In genomic region chr5:179234563-179235135, GRCh38 we compare ENCODE assay signal across 29 cellular contexts.
A peak's percentile ranks its signal among the peaks of the same experiment; 100 is the strongest.
DNase-seq lines count a peak whose midpoint lies in the region; ATAC-seq, FAIRE-seq and TF ChIP-seq lines count a peak whose summit lies in the region.
"Had no signal": no experiment of that assay in that cellular context is flagged by ENCODE, and none has a peak within 500 bp of the region (broad histone marks: within the 10 kb centered on the region; RNA-seq: fewer than 3 reads in every experiment).

No MANE protein-coding gene starts in this region.

- no peak for TF ChIP-seq EP300 in suprapubic skin (IDR thresholded peaks at IDR 0.05)

- no peaks in the 10 kb centered on the region for H3K4me1 ChIP-seq in RWPE2 (ENCODE audit: insufficient read depth, poor library complexity, severe bottlenecking)
- no peaks in the 10 kb centered on the region for H3K4me1 ChIP-seq in mesenchymal stem cell (ENCODE audit: control insufficient read depth, insufficient read depth, low read depth, low read length)
- no peaks in the 10 kb centered on the region for H3K4me1 ChIP-seq in suprapubic skin
- no peaks in the 10 kb centered on the region for H3K4me1 ChIP-seq in pancreas
- H3K4me1 ChIP-seq: A549, parathyroid adenoma had no signal

- H3K27me3 ChIP-seq in RWPE2 (ENCODE audit: insufficient read depth, poor library complexity, severe bottlenecking), result no peaks in the 10 kb centered on the region
- H3K27me3 ChIP-seq in mesenchymal stem cell (ENCODE audit: control insufficient read depth in 1 of 2, insufficient read depth in 1 of 2, low read length in 2 of 2), result no peaks in the 10 kb centered on the region
- H3K27me3 ChIP-seq in suprapubic skin, result no peaks in the 10 kb centered on the region
- no peaks in the 10 kb centered on the region for H3K27me3 ChIP-seq in pancreas
- H3K27me3 ChIP-seq: brain microvascular endothelial cell had no signal

- TF ChIP-seq CTCF in RWPE2 (IDR thresholded peaks at IDR 0.05; ENCODE audit: poor library complexity, severe bottlenecking) (no peak), suprapubic skin (IDR thresholded peaks at IDR 0.05) (no peak), pancreas (IDR thresholded peaks at IDR 0.05) (no peak)

- H2BK120ac ChIP-seq in mesenchymal stem cell (ENCODE audit: low read depth, low read length), result no peak overlapping the region

- peak overlapping the region in 1 of 2 experiments; percentile 15 for H2BK12ac ChIP-seq in mesenchymal stem cell (ENCODE audit: low read length in 2 of 2)

- H2AK5ac ChIP-seq in mesenchymal stem cell (ENCODE audit: low read length, severe bottlenecking), result no peak overlapping the region

- H3K9ac ChIP-seq in mesenchymal stem cell (ENCODE audit: low read length), result no peak overlapping the region
- H3K9ac ChIP-seq: parathyroid adenoma had no signal

- no peak overlapping the region for H3K27ac ChIP-seq in RWPE2 (ENCODE audit: poor library complexity, severe bottlenecking)
- no peak overlapping the region for H3K27ac ChIP-seq in mesenchymal stem cell (ENCODE audit: low read length, poor library complexity, severe bottlenecking)
- H3K27ac ChIP-seq in suprapubic skin, result no peak overlapping the region
- H3K27ac ChIP-seq in pancreas, result no peak overlapping the region
- H3K27ac ChIP-seq: A549, brain microvascular endothelial cell, parathyroid adenoma, RWPE1, SK-N-MC had no signal

- H3K9me3 ChIP-seq in RWPE2 (ENCODE audit: severe bottlenecking) (peaks cover 16% of the 10 kb centered on the region), mesenchymal stem cell (ENCODE audit: control insufficient read depth, low read length) (no peaks in the 10 kb centered on the region), suprapubic skin (no peaks in the 10 kb centered on the region), pancreas (no peaks in the 10 kb centered on the region)

- H3K4me3 ChIP-seq in RWPE2 (ENCODE audit: severe bottlenecking) (no peak overlapping the region), mesenchymal stem cell (ENCODE audit: insufficient read depth in 1 of 2, low read depth in 1 of 2, low read length in 2 of 2) (no peak overlapping the region), suprapubic skin (no peak overlapping the region), pancreas (no peak overlapping the region)
- H3K4me3 ChIP-seq: A549, SK-N-MC had no signal

- no peak for FAIRE-seq in pancreas (lab: Jason Lieb, UNC)
- FAIRE-seq: A549, endothelial cell of umbilical vein, frontal cortex, H54 had no signal

- H3K18ac ChIP-seq in mesenchymal stem cell (ENCODE audit: low read depth in 1 of 2, low read length in 2 of 2), result no peak overlapping the region

- no peak overlapping the region for H4K91ac ChIP-seq in mesenchymal stem cell (ENCODE audit: low read length)

- H2AFZ ChIP-seq in mesenchymal stem cell (ENCODE audit: low read depth, low read length), result no peak overlapping the region
- H2AFZ ChIP-seq: parathyroid adenoma had no signal

- intact Hi-C loops in pancreas (cut with DNase I), result no loop called here

- no peak overlapping the region for H2BK5ac ChIP-seq in mesenchymal stem cell (ENCODE audit: low read depth, low read length, poor library complexity, severe bottlenecking)

- TF ChIP-seq POLR2A in suprapubic skin (IDR thresholded peaks at IDR 0.05), result no peak

- no peaks in the 10 kb centered on the region for H3K79me1 ChIP-seq in mesenchymal stem cell (replicated peaks; ENCODE audit: low read length, poor library complexity, severe bottlenecking)

- H3K4me2 ChIP-seq in mesenchymal stem cell (ENCODE audit: low read length, poor library complexity, severe bottlenecking), result no peak overlapping the region
- H3K4me2 ChIP-seq: A549 had no signal

- WGBS in mesenchymal stem cell, result 90% methylated on average over 12 of the region's 12 CpGs
- 90% methylated on average over 12 of the region's 12 CpGs for WGBS in suprapubic skin
- WGBS in pancreas, 2 donors, result 68 to 72% methylated on average over 12 of the region's 12 CpGs

- H2BK15ac ChIP-seq in mesenchymal stem cell (ENCODE audit: low read depth, poor library complexity, severe bottlenecking), result peak overlapping the region; percentile 60

- no peak overlapping the region for H3K23ac ChIP-seq in mesenchymal stem cell (ENCODE audit: low read length in 2 of 2)

- ATAC-seq in RWPE2 (ENCODE audit: low read depth) (no peak), pancreas (no peak)
- ATAC-seq: A549; activated naive CD4-positive, alpha-beta T cell treated with anti-CD3 and anti-CD28 coated beads, Interleukin-2, amount 50 U/mL, for 72 hours; right cardiac atrium had no signal

- DNase-seq in activated effector memory CD4-positive, alpha-beta T cell treated with anti-CD3 and anti-CD28 coated beads, Interleukin-2, amount 50 U/mL, for 16 hours, result peak; percentile 16
- DNase-seq in activated effector memory CD4-positive, alpha-beta T cell treated with Interleukin-2 at 50 U/mL for 16 hours, result no peak
- DNase-seq in RWPE2 (ENCODE audit: low spot score) (peak; percentile 34), mesenchymal stem cell (no peak), suprapubic skin (ENCODE audit: low spot score in 2 of 2) (peak; percentile 27 to 71), pancreas (no peak), HuH-7 (ENCODE audit: low spot score) (no peak), SHP77 treated with DMSO at 0.1 percent for 48 hours (lab: John Stamatoyannopoulos, UW) (no peak)
- DNase-seq: activated B cell treated with CpG ODN at 0.5 μM for 24 hours; activated CD4-positive, alpha-beta T cell treated with anti-CD3 and anti-CD28 coated beads, Interleukin-2, amount 50 U/mL, for 1 hour; amygdala; brain microvascular endothelial cell; KG1; mammary epithelial cell; NCI-H1092 treated with DMSO at 0.1 percent for 48 hours; NCI-H187; NCI-H2171; NCI-H82; stimulated activated CD4-positive, alpha-beta T cell treated with anti-CD3 and anti-CD28 coated beads, Interleukin-12 subunit alpha, Interleukin-12 subunit beta, amount 100 ng/mL, for 4 hours; stimulated activated CD4-positive, alpha-beta T cell treated with anti-CD3 and anti-CD28 coated beads, Interleukin-2, amount 100 ng/mL, for 48 hours had no signal

- H4K8ac ChIP-seq in mesenchymal stem cell (ENCODE audit: low read length), result no peak overlapping the region

- H3K36me3 ChIP-seq in RWPE2 (ENCODE audit: low read depth) (no peaks in the 10 kb centered on the region), mesenchymal stem cell (ENCODE audit: control insufficient read depth in 1 of 2, insufficient read depth in 2 of 2, low read depth in 1 of 2, low read length in 2 of 2) (peaks cover 0 to 58% of the 10 kb centered on the region in 2 experiments), suprapubic skin (no peaks in the 10 kb centered on the region), pancreas (no peaks in the 10 kb centered on the region)
- H3K36me3 ChIP-seq: brain microvascular endothelial cell had no signal

- H3K4ac ChIP-seq in mesenchymal stem cell (ENCODE audit: low read depth in 1 of 2, low read length in 2 of 2), result no peak overlapping the region

- H3K14ac ChIP-seq in mesenchymal stem cell (ENCODE audit: low read length in 2 of 2), result no peak overlapping the region

Comparison
In these comparisons a context has a peak if more than half of its experiments do, and no peak if none do; other contexts are left out.
1. DNase-seq: peak in activated effector memory CD4-positive, alpha-beta T cell treated with anti-CD3 and anti-CD28 coated beads, Interleukin-2, amount 50 U/mL, for 16 hours (single experiment), RWPE2 (single experiment) and suprapubic skin (2 of 2); none in activated effector memory CD4-positive, alpha-beta T cell treated with Interleukin-2 at 50 U/mL for 16 hours (single experiment), mesenchymal stem cell (single experiment), pancreas (0 of 6), HuH-7 (single experiment) and SHP77 treated with DMSO at 0.1 percent for 48 hours (single experiment).